Comparison of ENCODE assay signal across 15 cellular contexts in genomic region chr17:77468897-77469296, GRCh38.
DNase-seq lines count a peak whose midpoint lies in the region; ATAC-seq and TF ChIP-seq lines count a peak whose summit lies in the region.
"Had no signal": no experiment of that assay in that cellular context is flagged by ENCODE, and none has a peak within 500 bp of the region (broad histone marks: within the 10 kb centered on the region; RNA-seq: fewer than 3 reads in every experiment).

No MANE protein-coding gene starts in this region.

- TF ChIP-seq CTCF in activated CD8-positive, alpha-beta T cell treated with anti-CD3 and anti-CD28 coated beads for 36 hours (IDR thresholded peaks at IDR 0.05) = no peak
- TF ChIP-seq CTCF in Peyer's patch (IDR thresholded peaks at IDR 0.05) (no peak), HFFc6 (IDR thresholded peaks at IDR 0.05) (no peak)

- no peaks in the 10 kb centered on the region for H3K27me3 ChIP-seq in Peyer's patch
- H3K27me3 ChIP-seq: ovary, vagina had no signal

- ATAC-seq in activated CD8-positive, alpha-beta T cell treated with anti-CD3 and anti-CD28 coated beads for 36 hours = no peak
- ATAC-seq in memory B cell (ENCODE audit: low read depth) = no peak
- ATAC-seq in stimulated activated naive CD8-positive, alpha-beta T cell treated with anti-CD3 and anti-CD28 coated beads, Interleukin-15, amount 100 ng/mL, for 72 hours = no peak
- ATAC-seq: left lobe of liver had no signal

- H3K9me3 Mint-ChIP-seq in activated naive CD4-positive, alpha-beta T cell treated with anti-CD3 and anti-CD28 coated beads, Interleukin-2, amount 50 U/mL, for 24 hours = no peaks in the 10 kb centered on the region
- peaks cover 1% of the 10 kb centered on the region for H3K9me3 Mint-ChIP-seq in activated CD8-positive, alpha-beta T cell treated with anti-CD3 and anti-CD28 coated beads for 36 hours
- H3K9me3 Mint-ChIP-seq in memory B cell (peaks cover 10% of the 10 kb centered on the region), HFFc6 (no peaks in the 10 kb centered on the region)
- peaks cover 9 to 23% of the 10 kb centered on the region in 2 donors for H3K9me3 Mint-ChIP-seq in stimulated activated naive CD8-positive, alpha-beta T cell treated with anti-CD3 and anti-CD28 coated beads, Interleukin-15, amount 100 ng/mL, for 72 hours

- peaks cover 92% of the 10 kb centered on the region for H3K4me1 Mint-ChIP-seq in activated naive CD4-positive, alpha-beta T cell treated with anti-CD3 and anti-CD28 coated beads, Interleukin-2, amount 50 U/mL, for 24 hours
- peaks cover 91% of the 10 kb centered on the region for H3K4me1 Mint-ChIP-seq in activated CD8-positive, alpha-beta T cell treated with anti-CD3 and anti-CD28 coated beads for 36 hours (ENCODE audit: low read depth)
- H3K4me1 Mint-ChIP-seq in memory B cell (peaks cover 67% of the 10 kb centered on the region), HFFc6 (ENCODE audit: low read depth) (peaks cover 66% of the 10 kb centered on the region)
- H3K4me1 Mint-ChIP-seq in stimulated activated naive CD8-positive, alpha-beta T cell treated with anti-CD3 and anti-CD28 coated beads, Interleukin-15, amount 100 ng/mL, for 72 hours = peaks cover 100% of the 10 kb centered on the region

- peaks cover 0 to 67% (median 58%) of the 10 kb centered on the region in 4 donors for H3K4me1 ChIP-seq in Peyer's patch

- H3K27me3 Mint-ChIP-seq in activated naive CD4-positive, alpha-beta T cell treated with anti-CD3 and anti-CD28 coated beads, Interleukin-2, amount 50 U/mL, for 24 hours = no peaks in the 10 kb centered on the region
- H3K27me3 Mint-ChIP-seq in activated CD8-positive, alpha-beta T cell treated with anti-CD3 and anti-CD28 coated beads for 36 hours = no peaks in the 10 kb centered on the region
- H3K27me3 Mint-ChIP-seq in memory B cell (no peaks in the 10 kb centered on the region), HFFc6 (ENCODE audit: insufficient read depth) (peaks cover 18% of the 10 kb centered on the region)
- no peaks in the 10 kb centered on the region for H3K27me3 Mint-ChIP-seq in stimulated activated naive CD8-positive, alpha-beta T cell treated with anti-CD3 and anti-CD28 coated beads, Interleukin-15, amount 100 ng/mL, for 72 hours

- H3K36me3 Mint-ChIP-seq in activated naive CD4-positive, alpha-beta T cell treated with anti-CD3 and anti-CD28 coated beads, Interleukin-2, amount 50 U/mL, for 24 hours = peaks cover 21% of the 10 kb centered on the region
- peaks cover 83% of the 10 kb centered on the region for H3K36me3 Mint-ChIP-seq in activated CD8-positive, alpha-beta T cell treated with anti-CD3 and anti-CD28 coated beads for 36 hours (ENCODE audit: low read depth)
- peaks cover 29% of the 10 kb centered on the region for H3K36me3 Mint-ChIP-seq in memory B cell
- peaks cover 28% of the 10 kb centered on the region for H3K36me3 Mint-ChIP-seq in HFFc6 (ENCODE audit: low read depth)

- no peak overlapping the region for H3K4me3 ChIP-seq in Peyer's patch
- H3K4me3 ChIP-seq: ovary, vagina had no signal

- CTCF ChIA-PET in activated CD8-positive, alpha-beta T cell treated with anti-CD3 and anti-CD28 coated beads for 36 hours (lab: Charles Lee) = interaction anchor here (0.8 to 1.8 kb wide), 5 partner anchors 12 to 69 kb away, joined by 3 to 9 read pairs (median 4); no protein-coding TSS in a partner anchor

- no peaks in the 10 kb centered on the region for H3K9me3 ChIP-seq in Peyer's patch
- H3K9me3 ChIP-seq: ovary, vagina had no signal

- H3K4me3 Mint-ChIP-seq in activated naive CD4-positive, alpha-beta T cell treated with anti-CD3 and anti-CD28 coated beads, Interleukin-2, amount 50 U/mL, for 24 hours = peak overlapping the region; percentile 73
- no peak overlapping the region for H3K4me3 Mint-ChIP-seq in activated CD8-positive, alpha-beta T cell treated with anti-CD3 and anti-CD28 coated beads for 36 hours
- H3K4me3 Mint-ChIP-seq in memory B cell (no peak overlapping the region), HFFc6 (no peak overlapping the region)
- H3K4me3 Mint-ChIP-seq in stimulated activated naive CD8-positive, alpha-beta T cell treated with anti-CD3 and anti-CD28 coated beads, Interleukin-15, amount 100 ng/mL, for 72 hours = peak overlapping the region in 1 of 2 donors; percentile 38

- peak overlapping the region; percentile 98 for H3K27ac Mint-ChIP-seq in activated naive CD4-positive, alpha-beta T cell treated with anti-CD3 and anti-CD28 coated beads, Interleukin-2, amount 50 U/mL, for 24 hours
- H3K27ac Mint-ChIP-seq in activated CD8-positive, alpha-beta T cell treated with anti-CD3 and anti-CD28 coated beads for 36 hours = peak overlapping the region; percentile 87
- peak overlapping the region; percentile 89 for H3K27ac Mint-ChIP-seq in memory B cell
- peak overlapping the region; percentile 63 to 77 for H3K27ac Mint-ChIP-seq in stimulated activated naive CD8-positive, alpha-beta T cell treated with anti-CD3 and anti-CD28 coated beads, Interleukin-15, amount 100 ng/mL, for 72 hours
- no peak overlapping the region for H3K27ac Mint-ChIP-seq in HFFc6

- no peak for TF ChIP-seq POLR2A in Peyer's patch (IDR thresholded peaks at IDR 0.05)

- intact Hi-C loops in activated CD8-positive, alpha-beta T cell treated with anti-CD3 and anti-CD28 coated beads for 36 hours (cut with micrococcal nuclease) = no loop called here

- peak overlapping the region in 1 of 4 donors; percentile 31 for H3K27ac ChIP-seq in Peyer's patch
- H3K27ac ChIP-seq: ovary, vagina had no signal

- POLR2A ChIA-PET in activated CD8-positive, alpha-beta T cell treated with anti-CD3 and anti-CD28 coated beads for 36 hours (lab: Charles Lee) = interaction anchor here (0.9 to 2.2 kb wide), 2 partner anchors 9 to 15 kb away, joined by 5 to 10 read pairs; no protein-coding TSS in a partner anchor

- H3K36me3 ChIP-seq in Peyer's patch = peaks cover 0 to 8% (median 0%) of the 10 kb centered on the region in 3 donors
- H3K36me3 ChIP-seq: ovary, vagina had no signal

- DNase-seq in activated naive CD4-positive, alpha-beta T cell (lab: John Stamatoyannopoulos, UW) = no peak
- no peak for DNase-seq in activated CD8-positive, alpha-beta T cell treated with anti-CD3 and anti-CD28 coated beads for 36 hours
- DNase-seq in memory B cell (ENCODE audit: low spot score in 2 of 2) (no peak), Peyer's patch (no peak), HFFc6 (no peak)
- no peak for DNase-seq in stimulated activated naive CD8-positive, alpha-beta T cell treated with anti-CD3 and anti-CD28 coated beads, Interleukin-15, amount 100 ng/mL, for 72 hours
- no peak for DNase-seq in stimulated activated CD8-positive, alpha-beta memory T cell treated with anti-CD3 and anti-CD28 coated beads, Interleukin-4, amount 100 ng/mL, for 48 hours
- DNase-seq: caudate nucleus; NCI-H1930; NCI-H748 treated with DMSO at 0.1 percent for 48 hours; ovary; stimulated activated CD4-positive, alpha-beta T cell treated with anti-CD3 and anti-CD28 coated beads, Interleukin-12 subunit alpha, Interleukin-12 subunit beta, amount 100 ng/mL, for 4 hours had no signal
